In the genomic region with DNA sequence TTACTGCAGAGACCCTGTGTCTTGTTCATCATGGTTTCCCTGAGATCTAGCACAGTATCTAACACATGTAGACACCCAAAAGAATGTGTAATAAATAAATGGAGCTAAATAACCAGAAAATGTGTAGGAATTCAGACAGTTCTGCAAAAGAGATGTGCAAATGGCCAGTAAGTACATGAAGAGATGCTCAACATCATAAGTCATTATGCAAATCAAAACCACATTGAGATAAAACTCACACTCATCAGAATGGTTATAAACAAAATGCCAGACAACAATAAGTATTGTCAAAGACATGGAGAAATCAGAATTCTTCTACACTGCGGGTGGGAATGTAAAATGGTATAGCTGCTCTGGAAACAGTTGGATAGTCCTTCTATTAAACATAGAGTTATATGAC, we compare ENCODE assay signal across 24 cellular contexts.
"Had no signal": no experiment of that assay in that cellular context is flagged by ENCODE, and none has a peak within 500 bp of the region (broad histone marks: within the 10 kb centered on the region; RNA-seq: fewer than 3 reads in every experiment).

No MANE protein-coding gene starts in this region.

- H3K27ac Mint-ChIP-seq: immature natural killer cell; naive thymus-derived CD4-positive, alpha-beta T cell had no signal

- H3K27me3 ChIP-seq: dorsolateral prefrontal cortex, esophagus muscularis mucosa, gastrocnemius medialis, heart left ventricle, hepatocyte, left lung had no signal

- H3K36me3 ChIP-seq: esophagus muscularis mucosa, gastrocnemius medialis, left lung, lower lobe of right lung had no signal

- DNase-seq: dermis blood vessel endothelial cell; dorsolateral prefrontal cortex; effector CD4-positive, alpha-beta T cell; effector memory CD4-positive, alpha-beta T cell; foreskin fibroblast; foreskin melanocyte; gastrocnemius medialis; heart left ventricle; hypothalamus; immature natural killer cell; kidney; kidney glomerular epithelial cell; left colon; left lung; left ventricle myocardium superior; lower lobe of right lung; mesendoderm; midbrain; naive thymus-derived CD4-positive, alpha-beta T cell had no signal

- H3K27ac ChIP-seq: coronary artery, dorsolateral prefrontal cortex, esophagus muscularis mucosa, gastrocnemius medialis, heart left ventricle, hepatocyte, left lung, lower lobe of right lung had no signal

- H3K9me3 ChIP-seq: esophagus muscularis mucosa, gastrocnemius medialis, heart left ventricle, left lung, lower lobe of right lung had no signal

- H3K9me3 Mint-ChIP-seq: immature natural killer cell; naive thymus-derived CD4-positive, alpha-beta T cell had no signal

- ATAC-seq: gastrocnemius medialis; heart left ventricle; left colon; left lung; left ventricle myocardium superior; lower lobe of right lung; naive thymus-derived CD4-positive, alpha-beta T cell had no signal

- H3K4me3 Mint-ChIP-seq: immature natural killer cell; naive thymus-derived CD4-positive, alpha-beta T cell had no signal

- H3K4me1 ChIP-seq: left lung, lower lobe of right lung had no signal

- H3K4me3 ChIP-seq: coronary artery, dorsolateral prefrontal cortex, esophagus muscularis mucosa, gastrocnemius medialis, heart left ventricle, hepatocyte, left lung, lower lobe of right lung had no signal

- H2AFZ ChIP-seq: hepatocyte had no signal

- H3K36me3 Mint-ChIP-seq: immature natural killer cell; naive thymus-derived CD4-positive, alpha-beta T cell had no signal

- FAIRE-seq: colon, endothelial cell of umbilical vein, kidney had no signal

- H3K4me2 ChIP-seq: hepatocyte had no signal

- H3K4me1 Mint-ChIP-seq: immature natural killer cell; naive thymus-derived CD4-positive, alpha-beta T cell had no signal
